13 cellular contexts compared by ENCODE assay signal in genomic region chr10:116989439-116989838, GRCh38.
"Had no signal": no experiment of that assay in that cellular context is flagged by ENCODE, and none has a peak within 500 bp of the region (broad histone marks: within the 10 kb centered on the region; RNA-seq: fewer than 3 reads in every experiment).

No MANE protein-coding gene starts in this region.

- DNase-seq: activated CD4-positive, alpha-beta T cell treated with anti-CD3 and anti-CD28 coated beads for 48 hours; activated naive CD4-positive, alpha-beta T cell treated with anti-CD3 and anti-CD28 coated beads, Interleukin-2, amount 10 ng/mL, durations not matched to agents 7 days and 5 days; body of pancreas; esophagus squamous epithelium; foreskin fibroblast; left ventricle myocardium superior; mesenchymal stem cell; small intestine; T-cell; T1000 had no signal

- H3K9me3 ChIP-seq: body of pancreas, esophagus squamous epithelium, right atrium auricular region, tibial nerve had no signal

- H3K9me3 Mint-ChIP-seq: activated naive CD4-positive, alpha-beta T cell treated with anti-CD3 and anti-CD28 coated beads, Interleukin-2, amount 10 ng/mL, durations not matched to agents 7 days and 5 days; activated T-helper 17 cell treated with anti-CD3 and anti-CD28 coated beads, Interleukin-2, amount 50 U/mL, for 72 hours; T-cell had no signal

- H3K4me1 Mint-ChIP-seq: activated naive CD4-positive, alpha-beta T cell treated with anti-CD3 and anti-CD28 coated beads, Interleukin-2, amount 10 ng/mL, durations not matched to agents 7 days and 5 days; activated T-helper 17 cell treated with anti-CD3 and anti-CD28 coated beads, Interleukin-2, amount 50 U/mL, for 72 hours; T-cell had no signal

- H3K27me3 ChIP-seq: body of pancreas, esophagus squamous epithelium, right atrium auricular region, tibial nerve had no signal

- H3K36me3 ChIP-seq: esophagus squamous epithelium, right atrium auricular region, tibial nerve had no signal

- H3K27me3 Mint-ChIP-seq: activated T-helper 17 cell treated with anti-CD3 and anti-CD28 coated beads, Interleukin-2, amount 50 U/mL, for 72 hours had no signal

- ATAC-seq: activated T-helper 17 cell treated with anti-CD3 and anti-CD28 coated beads, Interleukin-2, amount 50 U/mL, for 72 hours; body of pancreas; left ventricle myocardium superior; T-cell had no signal

- H3K4me1 ChIP-seq: right atrium auricular region, tibial nerve had no signal

- H3K36me3 Mint-ChIP-seq: activated naive CD4-positive, alpha-beta T cell treated with anti-CD3 and anti-CD28 coated beads, Interleukin-2, amount 10 ng/mL, durations not matched to agents 7 days and 5 days; T-cell had no signal

- H3K27ac Mint-ChIP-seq: activated naive CD4-positive, alpha-beta T cell treated with anti-CD3 and anti-CD28 coated beads, Interleukin-2, amount 10 ng/mL, durations not matched to agents 7 days and 5 days; activated T-helper 17 cell treated with anti-CD3 and anti-CD28 coated beads, Interleukin-2, amount 50 U/mL, for 72 hours; T-cell had no signal

- H3K4me3 Mint-ChIP-seq: activated naive CD4-positive, alpha-beta T cell treated with anti-CD3 and anti-CD28 coated beads, Interleukin-2, amount 10 ng/mL, durations not matched to agents 7 days and 5 days; activated T-helper 17 cell treated with anti-CD3 and anti-CD28 coated beads, Interleukin-2, amount 50 U/mL, for 72 hours; T-cell had no signal

- H3K27ac ChIP-seq: body of pancreas, esophagus squamous epithelium, right atrium auricular region, tibial nerve had no signal

- H3K4me3 ChIP-seq: body of pancreas, esophagus squamous epithelium, right atrium auricular region, tibial nerve had no signal
